Comparison of ENCODE assay signal across 18 cellular contexts in genomic region chr18:53785811-53786210, GRCh38.
DNase-seq lines count a peak whose midpoint lies in the region; ATAC-seq, FAIRE-seq and TF ChIP-seq lines count a peak whose summit lies in the region.
"Had no signal": no experiment of that assay in that cellular context is flagged by ENCODE, and none has a peak within 500 bp of the region (broad histone marks: within the 10 kb centered on the region; RNA-seq: fewer than 3 reads in every experiment).

No MANE protein-coding gene starts in this region.

- SMC1A ChIA-PET in GM12878 (lab: Charles Lee; ENCODE audit: uncharacterized antibody, unreplicated experiment), result interaction anchor here (0.9 to 1.5 kb wide), 2 partner anchors 9 to 11 kb away, joined by 3 to 5 read pairs; no protein-coding TSS in a partner anchor

- no peaks in the 10 kb centered on the region for H3K9me3 Mint-ChIP-seq in activated T-helper 2 cell treated with anti-CD3 and anti-CD28 coated beads, Interferon-gamma antibody, Interleukin-2, Interleukin-4, amounts not matched to agents 10 μg/mL and 5 μg/mL and 100 μg/mL, durations not matched to agents 14 hours and 24 hours and 36 hours

- FAIRE-seq in GM12891 (lab: Jason Lieb, UNC), result no peak
- FAIRE-seq in GM12878 (lab: Jason Lieb, UNC), result no peak
- FAIRE-seq in RCC 7860 (lab: Jason Lieb, UNC), result no peak

- H3K4me1 ChIP-seq in GM12878 (ENCODE audit: control insufficient read depth, insufficient read depth, low read length), result no peaks in the 10 kb centered on the region
- H3K4me1 ChIP-seq: BLaER1, Caco-2 had no signal

- H3K4me3 Mint-ChIP-seq in activated T-helper 2 cell treated with anti-CD3 and anti-CD28 coated beads, Interferon-gamma antibody, Interleukin-2, Interleukin-4, amounts not matched to agents 10 μg/mL and 5 μg/mL and 100 μg/mL, durations not matched to agents 14 hours and 24 hours and 36 hours (ENCODE audit: low read depth), result no peak overlapping the region
- H3K4me3 Mint-ChIP-seq: CD8-positive, alpha-beta memory T cell; HFFc6 had no signal

- H4K20me1 ChIP-seq in GM12878 (ENCODE audit: control insufficient read depth, insufficient read depth), result no peaks in the 10 kb centered on the region
- H4K20me1 ChIP-seq: BLaER1 had no signal

- H3K9me3 ChIP-seq in GM12878 (replicated peaks; ENCODE audit: control insufficient read depth, insufficient read depth, low read length), result no peaks in the 10 kb centered on the region; the same call in 2 of the 3 replicates
- H3K9me3 ChIP-seq: BLaER1, Caco-2 had no signal

- TF ChIP-seq POLR2A in GM12891 (IDR thresholded peaks at IDR 0.05; ENCODE audit: low read depth, low read length), result no peak
- no peak for TF ChIP-seq POLR2A in GM12878 (IDR thresholded peaks at IDR 0.05; ENCODE audit: low read depth, low read length)

- H3K36me3 Mint-ChIP-seq in activated T-helper 2 cell treated with anti-CD3 and anti-CD28 coated beads, Interferon-gamma antibody, Interleukin-2, Interleukin-4, amounts not matched to agents 10 μg/mL and 5 μg/mL and 100 μg/mL, durations not matched to agents 14 hours and 24 hours and 36 hours (ENCODE audit: low read depth), result no peaks in the 10 kb centered on the region
- H3K36me3 Mint-ChIP-seq: CD8-positive, alpha-beta memory T cell had no signal

- BruUV-seq in GM12878 (replicated peaks; lab: Mats Ljungman, UMichigan), result no TSS peak

- DNase-seq in GM12891 (ENCODE audit: insufficient read length, low spot score) (no peak), GM12878 (ENCODE audit: low read depth, low spot score) (no peak), RCC 7860 (ENCODE audit: low spot score) (no peak)
- no peak for DNase-seq in activated T-helper 2 cell treated with anti-CD3 and anti-CD28 coated beads, Interferon-gamma antibody, Interleukin-2, Interleukin-4, amounts not matched to agents 10 μg/mL and 5 μg/mL and 100 μg/mL, durations not matched to agents 14 hours and 24 hours and 36 hours (ENCODE audit: low spot score)
- DNase-seq: Caco-2; CD8-positive, alpha-beta memory T cell; DND-41; GDM1; HCEC 1CT; HFFc6; IMR-90; KBM-7 had no signal

- TF ChIP-seq CTCF in GM12878 (IDR thresholded peaks at IDR 0.05 in 2 of 3, conservative IDR thresholded peaks at IDR 0.05 in 1 of 3; ENCODE audit: control insufficient read depth in 2 of 3, extremely low read depth in 1 of 3, insufficient read depth in 1 of 3, low read depth in 3 of 3, low read length in 3 of 3), result no peak

- no peaks in the 10 kb centered on the region for H3K27me3 ChIP-seq in GM12878 (replicated peaks in 1 of 2; ENCODE audit: control insufficient read depth in 2 of 2, insufficient read depth in 2 of 2, low read length in 1 of 2)
- H3K27me3 ChIP-seq: BLaER1 had no signal

- no peak overlapping the region for H3K4me2 ChIP-seq in GM12878 (ENCODE audit: control insufficient read depth, insufficient read depth)
- H3K4me2 ChIP-seq: BLaER1 had no signal

- no peaks in the 10 kb centered on the region for H3K4me1 Mint-ChIP-seq in activated T-helper 2 cell treated with anti-CD3 and anti-CD28 coated beads, Interferon-gamma antibody, Interleukin-2, Interleukin-4, amounts not matched to agents 10 μg/mL and 5 μg/mL and 100 μg/mL, durations not matched to agents 14 hours and 24 hours and 36 hours (ENCODE audit: low read depth)
- H3K4me1 Mint-ChIP-seq: CD8-positive, alpha-beta memory T cell had no signal

- no peak overlapping the region for H3K4me3 ChIP-seq in GM12878
- H3K4me3 ChIP-seq: BLaER1 had no signal

- H2AFZ ChIP-seq in GM12878 (ENCODE audit: control insufficient read depth, low read depth, low read length), result no peak overlapping the region

- CTCF ChIA-PET in GM12878 (lab: Yijun Ruan, JAX), result interaction anchor here (1.0 kb wide), 1 partner anchor 334 kb away, joined by 3 read pairs; no protein-coding TSS in a partner anchor

- TF ChIP-seq EP300 in GM12878 (IDR thresholded peaks at IDR 0.05; ENCODE audit: borderline replicate concordance in 1 of 2, control insufficient read depth in 1 of 2, low read depth in 2 of 2, low read length in 2 of 2), result no peak

- no peak overlapping the region for H3K27ac Mint-ChIP-seq in activated T-helper 2 cell treated with anti-CD3 and anti-CD28 coated beads, Interferon-gamma antibody, Interleukin-2, Interleukin-4, amounts not matched to agents 10 μg/mL and 5 μg/mL and 100 μg/mL, durations not matched to agents 14 hours and 24 hours and 36 hours
- H3K27ac Mint-ChIP-seq: CD8-positive, alpha-beta memory T cell; HFFc6 had no signal

- POLR2A ChIA-PET in GM12878 (lab: Charles Lee), result no interaction called here

- H3K27ac ChIP-seq in GM12878 (ENCODE audit: control insufficient read depth, insufficient read depth), result no peak overlapping the region
- H3K27ac ChIP-seq: 22Rv1, BLaER1 had no signal

- no peaks in the 10 kb centered on the region for H3K36me3 ChIP-seq in GM12878 (ENCODE audit: control insufficient read depth in 2 of 2, insufficient read depth in 2 of 2, low read length in 1 of 2)
- H3K36me3 ChIP-seq: BLaER1 had no signal

- in situ Hi-C loops in GM12878 (cut with MboI), result no loop called here

- H3K9ac ChIP-seq in GM12878 (ENCODE audit: control insufficient read depth, insufficient read depth, low read length), result no peak overlapping the region
- H3K9ac ChIP-seq: BLaER1 had no signal

- no peaks in the 10 kb centered on the region for H3K79me2 ChIP-seq in GM12878 (ENCODE audit: control insufficient read depth, insufficient read depth, low read length)

- RAD21 ChIA-PET in GM12878 (lab: Charles Lee; ENCODE audit: unreplicated experiment), result no interaction called here

- TF ChIP-seq RAD21 in GM12878 (IDR thresholded peaks at IDR 0.05; ENCODE audit: insufficient read depth, low read depth, low read length), result no peak

- H3K27me3 Mint-ChIP-seq in activated T-helper 2 cell treated with anti-CD3 and anti-CD28 coated beads, Interferon-gamma antibody, Interleukin-2, Interleukin-4, amounts not matched to agents 10 μg/mL and 5 μg/mL and 100 μg/mL, durations not matched to agents 14 hours and 24 hours and 36 hours (ENCODE audit: low read depth), result no peaks in the 10 kb centered on the region
- H3K27me3 Mint-ChIP-seq: CD8-positive, alpha-beta memory T cell had no signal

- intact Hi-C loops in GM12878 (cut with micrococcal nuclease; ENCODE audit: unreplicated experiment), result no loop called here
- intact Hi-C loops in activated T-helper 2 cell treated with anti-CD3 and anti-CD28 coated beads, Interferon-gamma antibody, Interleukin-2, Interleukin-4, amounts not matched to agents 10 μg/mL and 5 μg/mL and 100 μg/mL, durations not matched to agents 14 hours and 24 hours and 36 hours (cut with micrococcal nuclease), result no loop called here

- ATAC-seq in HG02798 (IDR thresholded peaks at IDR 0.05; ENCODE audit: poor library complexity, unreplicated experiment) (peak; percentile 31), HG03432 (IDR thresholded peaks at IDR 0.05; ENCODE audit: unreplicated experiment) (peak; percentile 51), GM12878 (peak; percentile 49), GM18517 (IDR thresholded peaks at IDR 0.05; ENCODE audit: unreplicated experiment) (no peak), HG03280 (IDR thresholded peaks at IDR 0.05; ENCODE audit: unreplicated experiment) (no peak)

TF ChIP-seq in GM12891, 5 proteins besides CTCF, POLR2A, EP300 and RAD21:
- no peak for TF ChIP-seq TAF1 (IDR thresholded peaks at IDR 0.05; ENCODE audit: low read depth, low read length)
- peak; percentile 40; the same call in 1 of the 2 replicates for TF ChIP-seq SPI1 (IDR thresholded peaks at IDR 0.05; ENCODE audit: low read depth, low read length)

TF ChIP-seq in GM12878, 131 proteins besides CTCF, POLR2A, EP300 and RAD21:
- TF ChIP-seq CHD4 (IDR thresholded peaks at IDR 0.05) (no peak), STAT1 (conservative IDR thresholded peaks at IDR 0.05) (no peak), ZZZ3 (IDR thresholded peaks at IDR 0.05; ENCODE audit: control insufficient read depth, insufficient read length, low read depth) (no peak), ZNF217 (IDR thresholded peaks at IDR 0.05) (no peak), SMARCA5 (IDR thresholded peaks at IDR 0.05) (no peak), CBX5 (IDR thresholded peaks at IDR 0.05; ENCODE audit: low read depth) (no peak)

Comparison
In these comparisons a context has a peak if more than half of its experiments do, and no peak if none do; other contexts are left out.
1. ATAC-seq: peak in HG02798 (single experiment), HG03432 (single experiment) and GM12878 (single experiment); none in GM18517 (single experiment) and HG03280 (single experiment).